Comparison of ENCODE assay signal across 19 cellular contexts in genomic region chr2:120932472-120932871, GRCh38.
"Had no signal": no experiment of that assay in that cellular context is flagged by ENCODE, and none has a peak within 500 bp of the region (broad histone marks: within the 10 kb centered on the region; RNA-seq: fewer than 3 reads in every experiment).

No MANE protein-coding gene starts in this region.

- ATAC-seq: activated CD4-positive, CD25-positive, alpha-beta regulatory T cell treated with anti-CD3 and anti-CD28 coated beads, Interleukin-2, amount 50 U/mL, for 24 hours; left ventricle myocardium superior; mucosa of descending colon; naive thymus-derived CD4-positive, alpha-beta T cell; stimulated activated naive CD8-positive, alpha-beta T cell treated with anti-CD3 and anti-CD28 coated beads, Interleukin-15, amount 100 ng/mL, for 72 hours had no signal

- H3K36me3 ChIP-seq: esophagus squamous epithelium, suprapubic skin had no signal

- H3K9me3 ChIP-seq: esophagus squamous epithelium, mucosa of descending colon, suprapubic skin had no signal

- H3K4me3 ChIP-seq: esophagus squamous epithelium, mucosa of descending colon, suprapubic skin had no signal

- H3K9me3 Mint-ChIP-seq: stimulated activated naive CD8-positive, alpha-beta T cell treated with anti-CD3 and anti-CD28 coated beads, Interleukin-15, amount 100 ng/mL, for 72 hours had no signal

- H3K4me3 Mint-ChIP-seq: naive thymus-derived CD4-positive, alpha-beta T cell; stimulated activated naive CD8-positive, alpha-beta T cell treated with anti-CD3 and anti-CD28 coated beads, Interleukin-15, amount 100 ng/mL, for 72 hours had no signal

- H3K27ac ChIP-seq: suprapubic skin had no signal

- H3K27me3 ChIP-seq: suprapubic skin had no signal

- DNase-seq: activated CD4-positive, alpha-beta T cell treated with anti-CD3 and anti-CD28 coated beads, Interleukin-2, amount 50 U/mL, for 1 hour; activated CD8-positive, alpha-beta memory T cell treated with anti-CD3 and anti-CD28 coated beads, Interleukin-2, amount 50 U/mL, for 4 hours; activated effector memory CD4-positive, alpha-beta T cell treated with Interleukin-2 at 50 U/mL for 16 hours; activated naive CD4-positive, alpha-beta T cell treated with anti-CD3 and anti-CD28 coated beads, Interleukin-2, amount 50 U/mL, for 16 hours; activated T-cell treated with anti-CD3 and anti-CD28 coated beads, Interleukin-2, amount 50 U/mL, for 48 hours; aorta; dermis blood vessel endothelial cell; effector memory CD4-positive, alpha-beta T cell; esophagus squamous epithelium; left ventricle myocardium superior; naive thymus-derived CD4-positive, alpha-beta T cell; posterior cingulate gyrus; stimulated activated CD4-positive, alpha-beta T cell treated with anti-CD3 and anti-CD28 coated beads, Interleukin-15, amount 100 ng/mL, for 24 hours; stimulated activated CD4-positive, alpha-beta T cell treated with anti-CD3 and anti-CD28 coated beads, Interleukin-2, amount 100 ng/mL, for 48 hours; stimulated activated naive CD8-positive, alpha-beta T cell treated with anti-CD3 and anti-CD28 coated beads, Interleukin-15, amount 100 ng/mL, for 72 hours; trophoblast cell had no signal

- H3K27me3 Mint-ChIP-seq: stimulated activated naive CD8-positive, alpha-beta T cell treated with anti-CD3 and anti-CD28 coated beads, Interleukin-15, amount 100 ng/mL, for 72 hours had no signal

- H3K27ac Mint-ChIP-seq: naive thymus-derived CD4-positive, alpha-beta T cell had no signal

- H3K36me3 Mint-ChIP-seq: naive thymus-derived CD4-positive, alpha-beta T cell had no signal

- H3K4me1 Mint-ChIP-seq: naive thymus-derived CD4-positive, alpha-beta T cell; stimulated activated naive CD8-positive, alpha-beta T cell treated with anti-CD3 and anti-CD28 coated beads, Interleukin-15, amount 100 ng/mL, for 72 hours had no signal
